In the genomic region with DNA sequence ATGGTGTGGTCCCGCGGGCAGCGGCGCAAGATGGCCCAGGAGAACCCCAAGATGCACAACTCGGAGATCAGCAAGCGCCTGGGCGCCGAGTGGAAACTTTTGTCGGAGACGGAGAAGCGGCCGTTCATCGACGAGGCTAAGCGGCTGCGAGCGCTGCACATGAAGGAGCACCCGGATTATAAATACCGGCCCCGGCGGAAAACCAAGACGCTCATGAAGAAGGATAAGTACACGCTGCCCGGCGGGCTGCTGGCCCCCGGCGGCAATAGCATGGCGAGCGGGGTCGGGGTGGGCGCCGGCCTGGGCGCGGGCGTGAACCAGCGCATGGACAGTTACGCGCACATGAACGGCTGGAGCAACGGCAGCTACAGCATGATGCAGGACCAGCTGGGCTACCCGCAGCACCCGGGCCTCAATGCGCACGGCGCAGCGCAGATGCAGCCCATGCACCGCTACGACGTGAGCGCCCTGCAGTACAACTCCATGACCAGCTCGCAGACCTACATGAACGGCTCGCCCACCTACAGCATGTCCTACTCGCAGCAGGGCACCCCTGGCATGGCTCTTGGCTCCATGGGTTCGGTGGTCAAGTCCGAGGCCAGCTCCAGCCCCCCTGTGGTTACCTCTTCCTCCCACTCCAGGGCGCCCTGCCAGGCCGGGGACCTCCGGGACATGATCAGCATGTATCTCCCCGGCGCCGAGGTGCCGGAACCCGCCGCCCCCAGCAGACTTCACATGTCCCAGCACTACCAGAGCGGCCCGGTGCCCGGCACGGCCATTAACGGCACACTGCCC, we compare ENCODE assay signal across 8 cellular contexts. TPM values are rescaled to one million over a fixed set of nuclear protein-coding genes. Genes with fewer than 3 reads are reported as not detected.
DNase-seq lines count a peak whose midpoint lies in the region; ATAC-seq, FAIRE-seq and TF ChIP-seq lines count a peak whose summit lies in the region.

No MANE protein-coding gene starts in this region.

- H3K36me3 ChIP-seq in H1 (ENCODE audit: control insufficient read depth in 2 of 4, insufficient read depth in 4 of 4, low read length in 3 of 4) (peaks cover 0 to 48% (median 8%) of the 10 kb centered on the region in 4 experiments; a peak in 4 of 8 replicates), parathyroid adenoma (ENCODE audit: control insufficient read depth, insufficient read depth, low read length) (no peaks in the 10 kb centered on the region)

- no peak overlapping the region for H2BK120ac ChIP-seq in H1 (replicated peaks; ENCODE audit: low read depth, low read length)

- ATAC-seq in HG03175 (IDR thresholded peaks at IDR 0.05; ENCODE audit: unreplicated experiment), result no peak

- peaks cover 1 to 14% (median 7%) of the 10 kb centered on the region in 4 experiments; a peak in 5 of 7 replicates for H3K4me1 ChIP-seq in H1 (replicated peaks in 1 of 4; ENCODE audit: control insufficient read depth in 3 of 4, insufficient read depth in 4 of 4, low read length in 3 of 4)
- peaks cover 3% of the 10 kb centered on the region for H3K4me1 ChIP-seq in parathyroid adenoma

- H3K9me3 ChIP-seq in H1 (ENCODE audit: insufficient read depth in 2 of 2, low read depth in 1 of 2, low read length in 1 of 2) (no peaks in the 10 kb centered on the region), parathyroid adenoma (ENCODE audit: control insufficient read depth, low read length) (no peaks in the 10 kb centered on the region)

- no peak overlapping the region for H3K4ac ChIP-seq in H1 (replicated peaks; ENCODE audit: insufficient read length, low read depth, low read length)

- H3K56ac ChIP-seq in H1 (replicated peaks; ENCODE audit: insufficient read length, low read depth, low read length), result peak overlapping the region; percentile 24

- H3K23me2 ChIP-seq in H1 (ENCODE audit: low read depth, low read length), result peaks cover 11% of the 10 kb centered on the region

- no peak overlapping the region for H2BK20ac ChIP-seq in H1 (ENCODE audit: low read length)

- TF ChIP-seq EP300 in H1 (IDR thresholded peaks at IDR 0.05; ENCODE audit: borderline replicate concordance in 1 of 2, low read depth in 2 of 2, low read length in 2 of 2), result no peak

- no peak overlapping the region for H3K14ac ChIP-seq in H1 (ENCODE audit: insufficient read length)

- no peak overlapping the region; the same call in 1 of the 2 replicates for H4K8ac ChIP-seq in H1 (ENCODE audit: extremely low read depth, insufficient read depth, low read length)

- no peaks in the 10 kb centered on the region for H3K27me3 ChIP-seq in H1 (replicated peaks in 1 of 4; ENCODE audit: control insufficient read depth in 3 of 4, extremely low read depth in 1 of 4, insufficient read depth in 3 of 4, low read length in 3 of 4)
- H3K27me3 ChIP-seq in parathyroid adenoma (ENCODE audit: control insufficient read depth, insufficient read depth, low read length), result peaks cover 17% of the 10 kb centered on the region

- TF ChIP-seq POLR2A in H1 (IDR thresholded peaks at IDR 0.05; ENCODE audit: control extremely low read depth in 1 of 2, low read depth in 2 of 2, low read length in 2 of 2), result peak in 1 of 2 experiments; percentile 12

- 2% methylated on average over 65 of the region's 70 CpGs; no CpG with 5 or more reads in 1 of the 2 experiments for WGBS in H1 (ENCODE audit: extremely low coverage in 1 of 2, insufficient coverage in 1 of 2, insufficient read length in 1 of 2, insufficient replicate concordance in 2 of 2, low coverage in 1 of 2, low lambda C conversion rate in 2 of 2, missing lambda C conversion rate in 1 of 2), 2 experiments

- POLR2A ChIA-PET in H1 (lab: Charles Lee; ENCODE audit: partially characterized antibody), result interaction anchor here (0.7 to 3.9 kb wide), 9 partner anchors 8 to 853 kb away, joined by 3 to 46 read pairs (median 5); no protein-coding TSS in a partner anchor

- CTCF ChIA-PET in H1 (lab: Charles Lee; ENCODE audit: partially characterized antibody), result interaction anchor here (0.5 to 0.8 kb wide), 3 partner anchors 16 to 611 kb away, joined by 3 to 5 read pairs (median 3); no protein-coding TSS in a partner anchor

- peaks cover 0 to 2% of the 10 kb centered on the region in 2 experiments for H4K20me1 ChIP-seq in H1 (replicated peaks in 1 of 2; ENCODE audit: control insufficient read depth in 1 of 2, insufficient read depth in 2 of 2, low read length in 2 of 2)

- H2BK5ac ChIP-seq in H1 (ENCODE audit: low read depth, low read length), result peak overlapping the region; percentile 98

- DNase-seq in ELF-1 (ENCODE audit: low read depth, low spot score) (peak; percentile 82), NCI-H524 treated with DMSO at 0.1 percent for 48 hours (lab: John Stamatoyannopoulos, UW) (peak; percentile 54), H1 (ENCODE audit: low read depth in 1 of 2, low spot score in 2 of 2) (peak in 1 of 2 experiments; percentile 62), cortex of kidney (lab: John Stamatoyannopoulos, UW) (no peak), ecto neural progenitor cell (ENCODE audit: low spot score) (no peak)
- no peak for DNase-seq in activated CD4-positive, alpha-beta T cell treated with anti-CD3 and anti-CD28 coated beads, Interleukin-2, amount 50 U/mL, for 4 hours

- H3K18ac ChIP-seq in H1 (ENCODE audit: extremely low read depth, low read length), result peak overlapping the region; percentile 66

- no peak overlapping the region for H2AK5ac ChIP-seq in H1 (ENCODE audit: low read depth, low read length)

- H3K4me3 ChIP-seq in H1 (ENCODE audit: extremely low read depth in 1 of 4, insufficient read depth in 2 of 4, low read depth in 3 of 4, low read length in 4 of 4) (peak overlapping the region; percentile 90 to 98 (median 96)), parathyroid adenoma (ENCODE audit: low read depth, low read length) (no peak overlapping the region)

- peaks cover 13 to 66% of the 10 kb centered on the region in 2 experiments for H3K79me2 ChIP-seq in H1 (ENCODE audit: control insufficient read depth in 1 of 2, insufficient read depth in 2 of 2, low read length in 2 of 2)
- H3K79me2 ChIP-seq in parathyroid adenoma, result no peaks in the 10 kb centered on the region

- H3K27ac ChIP-seq in H1 (ENCODE audit: low read depth, low read length) (peak overlapping the region; percentile 67), parathyroid adenoma (no peak overlapping the region)

- peak overlapping the region; percentile 80 to 88 (median 86) for H3K9ac ChIP-seq in H1 (replicated peaks in 1 of 4; ENCODE audit: extremely low read depth in 1 of 4, low read depth in 3 of 4, low read length in 3 of 4)
- H3K9ac ChIP-seq in parathyroid adenoma, result no peak overlapping the region

- H2BK12ac ChIP-seq in H1 (ENCODE audit: low read depth, low read length), result peak overlapping the region; percentile 45; the same call in 1 of the 2 replicates

- H2AFZ ChIP-seq in H1 (ENCODE audit: low read length) (no peak overlapping the region), parathyroid adenoma (peak overlapping the region; percentile 34)

- peak overlapping the region; percentile 85 for H4K91ac ChIP-seq in H1 (replicated peaks; ENCODE audit: insufficient read length, low read length)

- peak overlapping the region; percentile 96 for H4K5ac ChIP-seq in H1 (ENCODE audit: insufficient read length, low read depth, low read length)

- TF ChIP-seq CTCF in H1 (IDR thresholded peaks at IDR 0.05; ENCODE audit: control extremely low read depth in 1 of 3, insufficient read depth in 1 of 3, low read depth in 1 of 3, low read length in 3 of 3), result no peak
- no peak for TF ChIP-seq CTCF in parathyroid adenoma (IDR thresholded peaks at IDR 0.05)

- no peak for TF ChIP-seq RAD21 in H1 (IDR thresholded peaks at IDR 0.05 in 1 of 2, conservative IDR thresholded peaks at IDR 0.05 in 1 of 2; ENCODE audit: low read depth in 2 of 2, low read length in 2 of 2)

- no peak overlapping the region for H3K23ac ChIP-seq in H1 (ENCODE audit: insufficient read length)

- H3K4me2 ChIP-seq in H1 (ENCODE audit: insufficient read depth in 1 of 2, low read depth in 2 of 2, low read length in 2 of 2) (peak overlapping the region; percentile 75 to 89), parathyroid adenoma (ENCODE audit: low read length) (peak overlapping the region; percentile 22)

- peaks cover 3% of the 10 kb centered on the region; the same call in 1 of the 2 replicates for H3K79me1 ChIP-seq in H1 (ENCODE audit: low read depth, low read length)

- FAIRE-seq in H1 (lab: Jason Lieb, UNC), result no peak

- no peak overlapping the region for H2BK15ac ChIP-seq in H1 (ENCODE audit: low read length)

TF ChIP-seq in H1, 55 proteins besides CTCF, POLR2A, EP300 and RAD21 (continues in another document):
- TF ChIP-seq POLR2AphosphoS5 (IDR thresholded peaks at IDR 0.05; ENCODE audit: low read depth, low read length) (peak; percentile 83; the same call in 1 of the 2 replicates), SIN3A (conservative IDR thresholded peaks at IDR 0.05 in 1 of 2, IDR thresholded peaks at IDR 0.05 in 1 of 2; ENCODE audit: low read depth in 1 of 2, low read length in 2 of 2) (peak in 1 of 2 experiments; percentile 68; a peak in 2 of 4 replicates), GABPA (IDR thresholded peaks at IDR 0.05; ENCODE audit: borderline replicate concordance, insufficient read depth, low read length) (no peak), E2F6 (IDR thresholded peaks at IDR 0.05) (no peak), ASH2L (IDR thresholded peaks at IDR 0.05; ENCODE audit: low read length) (peak; percentile 69), PHF8 (conservative IDR thresholded peaks at IDR 0.05; ENCODE audit: low read depth, low read length) (peak; percentile 47), EZH2 (IDR thresholded peaks at IDR 0.05; ENCODE audit: low read depth, low read length, severe bottlenecking) (no peak), HDAC2 (IDR thresholded peaks at IDR 0.05; ENCODE audit: borderline replicate concordance in 1 of 2, low read depth in 2 of 2, low read length in 2 of 2) (peak in 1 of 2 experiments; percentile 85; a peak in 1 of 4 replicates), RBBP5 (IDR thresholded peaks at IDR 0.05; ENCODE audit: borderline replicate concordance, low read depth, low read length) (peak; percentile 72; the same call in 1 of the 2 replicates)

RNA-seq across cellular contexts. Expression of gene SOX2, which starts 1.0 kb away (rescaled TPM):
- 247 and 260 TPM in 2 replicates for total RNA-seq in H1 (2021; fragmentation: NEBNext Ultra II Directional; extraction: Animal tissue kit (Norgen Biotek cat#: 25700))
- polyA plus RNA-seq in H1 (2011; rRNA removed), result 149 and 170 TPM in 2 replicates
- polyA plus RNA-seq in H1 (2011; cell fraction: cytosol; rRNA removed), result 181 TPM
- polyA plus RNA-seq in H1 (2011; cell fraction: nucleus; rRNA removed), result 120 TPM
- polyA plus RNA-seq in H1 (2012, experiment 1 of 2), result 130 to 186 TPM (median 157 TPM) in 4 replicates
- 64.0 TPM for polyA plus RNA-seq in H1 (2012, experiment 2 of 2)
- 171 TPM for polyA plus RNA-seq in H1 (2013, experiment 1 of 2)
- polyA plus RNA-seq in H1 (2013, experiment 2 of 2), result 169 TPM
- 34.6 and 35.5 TPM in 2 replicates for polyA minus RNA-seq in H1 (2011; rRNA and poly(A)+ RNA removed)
- polyA minus RNA-seq in H1 (2011; cell fraction: cytosol; rRNA and poly(A)+ RNA removed), result 101 TPM
- polyA minus RNA-seq in H1 (2011; cell fraction: nucleus; rRNA and poly(A)+ RNA removed), result 83.5 TPM

Comparison
In these comparisons a context has a peak if more than half of its experiments do, and no peak if none do; other contexts are left out.
1. DNase-seq: peak in ELF-1 (single experiment) and NCI-H524 treated with DMSO at 0.1 percent for 48 hours (single experiment); none in cortex of kidney (single experiment), activated CD4-positive, alpha-beta T cell treated with anti-CD3 and anti-CD28 coated beads, Interleukin-2, amount 50 U/mL, for 4 hours (0 of 2) and ecto neural progenitor cell (single experiment).